Comparison of ENCODE assay signal across 1 cellular context in the genomic region with DNA sequence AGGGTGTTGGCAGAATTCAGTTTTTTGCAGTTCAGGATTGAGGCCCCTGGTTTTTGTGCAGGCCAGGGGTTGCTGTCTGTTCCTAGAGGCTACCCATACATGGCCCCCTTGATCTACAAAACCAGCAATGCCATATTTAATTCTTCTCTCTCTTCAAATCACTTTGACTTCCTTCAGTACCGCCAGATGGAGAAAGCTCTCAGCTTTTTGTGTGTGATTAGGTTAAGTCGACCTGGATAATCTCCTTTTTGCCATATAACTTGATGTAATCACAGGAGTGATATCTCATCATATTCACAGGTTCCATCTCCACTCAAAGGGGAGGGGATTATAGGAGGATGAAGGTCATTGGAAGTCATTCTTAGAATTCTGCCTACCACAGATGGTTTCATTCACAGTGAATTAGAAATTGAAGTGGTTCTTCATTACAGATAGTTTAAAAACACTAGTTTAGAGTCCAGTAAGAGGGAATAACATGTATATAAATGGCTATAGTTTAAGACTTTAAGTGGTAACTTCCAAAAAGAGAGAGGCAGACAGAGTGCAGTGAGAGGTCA.
TF ChIP-seq lines count a peak whose summit lies in the region.

No MANE protein-coding gene starts in this region.

TF ChIP-seq in A549, 52 proteins besides CTCF, POLR2A, EP300 and RAD21 (continued from another document):
- TF ChIP-seq, protein P1, sequence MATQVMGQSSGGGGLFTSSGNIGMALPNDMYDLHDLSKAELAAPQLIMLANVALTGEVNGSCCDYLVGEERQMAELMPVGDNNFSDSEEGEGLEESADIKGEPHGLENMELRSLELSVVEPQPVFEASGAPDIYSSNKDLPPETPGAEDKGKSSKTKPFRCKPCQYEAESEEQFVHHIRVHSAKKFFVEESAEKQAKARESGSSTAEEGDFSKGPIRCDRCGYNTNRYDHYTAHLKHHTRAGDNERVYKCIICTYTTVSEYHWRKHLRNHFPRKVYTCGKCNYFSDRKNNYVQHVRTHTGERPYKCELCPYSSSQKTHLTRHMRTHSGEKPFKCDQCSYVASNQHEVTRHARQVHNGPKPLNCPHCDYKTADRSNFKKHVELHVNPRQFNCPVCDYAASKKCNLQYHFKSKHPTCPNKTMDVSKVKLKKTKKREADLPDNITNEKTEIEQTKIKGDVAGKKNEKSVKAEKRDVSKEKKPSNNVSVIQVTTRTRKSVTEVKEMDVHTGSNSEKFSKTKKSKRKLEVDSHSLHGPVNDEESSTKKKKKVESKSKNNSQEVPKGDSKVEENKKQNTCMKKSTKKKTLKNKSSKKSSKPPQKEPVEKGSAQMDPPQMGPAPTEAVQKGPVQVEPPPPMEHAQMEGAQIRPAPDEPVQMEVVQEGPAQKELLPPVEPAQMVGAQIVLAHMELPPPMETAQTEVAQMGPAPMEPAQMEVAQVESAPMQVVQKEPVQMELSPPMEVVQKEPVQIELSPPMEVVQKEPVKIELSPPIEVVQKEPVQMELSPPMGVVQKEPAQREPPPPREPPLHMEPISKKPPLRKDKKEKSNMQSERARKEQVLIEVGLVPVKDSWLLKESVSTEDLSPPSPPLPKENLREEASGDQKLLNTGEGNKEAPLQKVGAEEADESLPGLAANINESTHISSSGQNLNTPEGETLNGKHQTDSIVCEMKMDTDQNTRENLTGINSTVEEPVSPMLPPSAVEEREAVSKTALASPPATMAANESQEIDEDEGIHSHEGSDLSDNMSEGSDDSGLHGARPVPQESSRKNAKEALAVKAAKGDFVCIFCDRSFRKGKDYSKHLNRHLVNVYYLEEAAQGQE (IDR thresholded peaks at IDR 0.05), result no peak
- TF ChIP-seq ESRRA (IDR thresholded peaks at IDR 0.05; ENCODE audit: borderline replicate concordance, low read length), result no peak
- TF ChIP-seq, protein P2, sequence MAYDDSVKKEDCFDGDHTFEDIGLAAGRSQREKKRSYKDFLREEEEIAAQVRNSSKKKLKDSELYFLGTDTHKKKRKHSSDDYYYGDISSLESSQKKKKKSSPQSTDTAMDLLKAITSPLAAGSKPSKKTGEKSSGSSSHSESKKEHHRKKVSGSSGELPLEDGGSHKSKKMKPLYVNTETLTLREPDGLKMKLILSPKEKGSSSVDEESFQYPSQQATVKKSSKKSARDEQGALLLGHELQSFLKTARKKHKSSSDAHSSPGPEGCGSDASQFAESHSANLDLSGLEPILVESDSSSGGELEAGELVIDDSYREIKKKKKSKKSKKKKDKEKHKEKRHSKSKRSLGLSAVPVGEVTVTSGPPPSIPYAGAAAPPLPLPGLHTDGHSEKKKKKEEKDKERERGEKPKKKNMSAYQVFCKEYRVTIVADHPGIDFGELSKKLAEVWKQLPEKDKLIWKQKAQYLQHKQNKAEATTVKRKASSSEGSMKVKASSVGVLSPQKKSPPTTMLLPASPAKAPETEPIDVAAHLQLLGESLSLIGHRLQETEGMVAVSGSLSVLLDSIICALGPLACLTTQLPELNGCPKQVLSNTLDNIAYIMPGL (CRISPR knock-in tag; IDR thresholded peaks at IDR 0.05; ENCODE audit: borderline replicate concordance), result no peak
- no peak for TF ChIP-seq MAFK (IDR thresholded peaks at IDR 0.05; ENCODE audit: partially characterized antibody)
- no peak for TF ChIP-seq FOSL2 (IDR thresholded peaks at IDR 0.05)
- TF ChIP-seq FOSL2 (CRISPR knock-in tag; IDR thresholded peaks at IDR 0.05), result no peak
- TF ChIP-seq CHD4 (IDR thresholded peaks at IDR 0.05; ENCODE audit: borderline replicate concordance), result no peak
- TF ChIP-seq, protein P3, sequence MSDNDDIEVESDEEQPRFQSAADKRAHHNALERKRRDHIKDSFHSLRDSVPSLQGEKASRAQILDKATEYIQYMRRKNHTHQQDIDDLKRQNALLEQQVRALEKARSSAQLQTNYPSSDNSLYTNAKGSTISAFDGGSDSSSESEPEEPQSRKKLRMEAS (IDR thresholded peaks at IDR 0.05), result no peak
- TF ChIP-seq, protein P4, sequence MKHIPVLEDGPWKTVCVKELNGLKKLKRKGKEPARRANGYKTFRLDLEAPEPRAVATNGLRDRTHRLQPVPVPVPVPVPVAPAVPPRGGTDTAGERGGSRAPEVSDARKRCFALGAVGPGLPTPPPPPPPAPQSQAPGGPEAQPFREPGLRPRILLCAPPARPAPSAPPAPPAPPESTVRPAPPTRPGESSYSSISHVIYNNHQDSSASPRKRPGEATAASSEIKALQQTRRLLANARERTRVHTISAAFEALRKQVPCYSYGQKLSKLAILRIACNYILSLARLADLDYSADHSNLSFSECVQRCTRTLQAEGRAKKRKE (CRISPR knock-in tag; IDR thresholded peaks at IDR 0.05; ENCODE audit: low read depth), result no peak
- TF ChIP-seq TP53 (CRISPR knock-in tag; IDR thresholded peaks at IDR 0.05), result no peak
TF ChIP-seq in A549: peak in this region for 0.
